Comparison of ENCODE assay signal across 16 cellular contexts in the genomic region with DNA sequence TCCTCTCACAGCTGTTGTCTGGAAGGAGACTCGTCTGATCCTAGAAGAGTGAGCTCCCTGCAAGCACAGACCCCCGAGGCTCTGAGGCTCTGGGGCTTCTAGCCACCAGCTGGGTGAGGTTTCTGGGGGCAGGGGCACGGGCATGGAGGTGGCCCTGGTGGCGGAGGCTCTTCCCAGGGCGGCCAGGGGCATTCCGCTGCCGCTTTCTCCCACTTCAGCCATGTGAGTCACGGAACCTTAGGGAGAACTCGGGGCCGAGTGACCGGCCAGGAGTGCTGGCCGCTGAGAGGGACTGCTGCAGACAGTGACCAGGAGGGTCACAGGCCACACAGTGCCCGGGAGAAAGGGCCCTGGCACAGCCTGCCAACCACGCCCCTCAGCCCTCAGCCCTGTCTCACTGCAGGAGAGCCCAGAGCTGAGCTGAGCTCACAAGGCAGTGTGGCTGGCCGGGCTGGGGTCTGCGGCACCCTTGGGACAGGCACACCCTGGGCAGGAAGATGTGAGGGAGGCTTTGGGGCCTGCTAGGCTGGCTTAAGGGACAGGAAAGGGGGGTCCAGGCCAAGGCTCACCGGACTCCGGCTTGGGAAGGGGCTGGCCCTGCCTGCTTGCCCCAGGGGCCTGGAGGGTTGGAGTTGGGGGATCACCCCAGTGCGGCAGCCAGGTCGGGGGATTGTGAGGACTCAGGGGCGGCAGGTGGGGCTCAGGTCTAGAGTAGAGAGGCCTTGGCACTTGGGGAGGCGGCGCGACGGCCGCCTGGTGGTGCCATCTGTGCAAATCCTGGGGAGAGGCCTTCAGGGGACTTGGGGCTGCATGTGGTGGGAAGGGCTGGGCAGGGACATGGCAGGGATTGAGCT.
"Had no signal": no experiment of that assay in that cellular context is flagged by ENCODE, and none has a peak within 500 bp of the region (broad histone marks: within the 10 kb centered on the region; RNA-seq: fewer than 3 reads in every experiment).

No MANE protein-coding gene starts in this region.

- DNase-seq: activated CD4-positive, alpha-beta T cell treated with anti-CD3 and anti-CD28 coated beads, Interleukin-2, amount 50 U/mL, for 1 hour; activated effector memory CD4-positive, alpha-beta T cell treated with Interleukin-2 at 50 U/mL for 16 hours; activated T-cell treated with anti-CD3 and anti-CD28 coated beads, Interleukin-2, amount 50 U/mL, for 1 hour; amygdala; brain microvascular endothelial cell; cerebellar nuclear complex; dermis blood vessel endothelial cell; midbrain; naive B cell; small intestine; substantia nigra; transverse colon had no signal

- H3K4me1 ChIP-seq: left lung, transverse colon had no signal

- FAIRE-seq: islet of Langerhans, small intestine, TTC549 had no signal

- H3K4me3 Mint-ChIP-seq: activated naive CD4-positive, alpha-beta T cell treated with anti-CD3 and anti-CD28 coated beads, Interleukin-2, amount 50 U/mL, for 24 hours; naive B cell had no signal

- H3K27me3 ChIP-seq: brain microvascular endothelial cell, transverse colon had no signal

- H3K27ac ChIP-seq: brain microvascular endothelial cell, left lung, transverse colon had no signal

- H3K4me1 Mint-ChIP-seq: activated naive CD4-positive, alpha-beta T cell treated with anti-CD3 and anti-CD28 coated beads, Interleukin-2, amount 50 U/mL, for 24 hours; naive B cell had no signal

- H3K4me3 ChIP-seq: left lung, transverse colon had no signal

- H3K36me3 ChIP-seq: brain microvascular endothelial cell, left lung, transverse colon had no signal

- H3K27me3 Mint-ChIP-seq: activated naive CD4-positive, alpha-beta T cell treated with anti-CD3 and anti-CD28 coated beads, Interleukin-2, amount 50 U/mL, for 24 hours; naive B cell had no signal

- ATAC-seq: left lung had no signal

- H3K9me3 Mint-ChIP-seq: activated naive CD4-positive, alpha-beta T cell treated with anti-CD3 and anti-CD28 coated beads, Interleukin-2, amount 50 U/mL, for 24 hours had no signal

- H3K9me3 ChIP-seq: left lung, transverse colon had no signal

- H3K27ac Mint-ChIP-seq: activated naive CD4-positive, alpha-beta T cell treated with anti-CD3 and anti-CD28 coated beads, Interleukin-2, amount 50 U/mL, for 24 hours; naive B cell had no signal

- H3K36me3 Mint-ChIP-seq: naive B cell had no signal
